Comparison of ENCODE assay signal across 22 cellular contexts in genomic region chr3:127720985-127721384, GRCh38. TPM values are rescaled to one million over a fixed set of nuclear protein-coding genes. Genes with fewer than 3 reads are reported as not detected.
DNase-seq lines count a peak whose midpoint lies in the region; ATAC-seq and TF ChIP-seq lines count a peak whose summit lies in the region.
"Had no signal": no experiment of that assay in that cellular context is flagged by ENCODE, and none has a peak within 500 bp of the region (broad histone marks: within the 10 kb centered on the region; RNA-seq: fewer than 3 reads in every experiment).

No MANE protein-coding gene starts in this region.

- no peaks in the 10 kb centered on the region for H3K36me3 Mint-ChIP-seq in activated CD8-positive, alpha-beta T cell treated with anti-CD3 and anti-CD28 coated beads for 36 hours (ENCODE audit: low read depth)
- H3K36me3 Mint-ChIP-seq: T-cell had no signal

- CTCF ChIA-PET in activated CD8-positive, alpha-beta T cell treated with anti-CD3 and anti-CD28 coated beads for 36 hours (lab: Charles Lee): no interaction called here

- ATAC-seq in left lung: peak; percentile 16
- no peak for ATAC-seq in activated CD8-positive, alpha-beta T cell treated with anti-CD3 and anti-CD28 coated beads for 36 hours
- ATAC-seq: T-cell had no signal

- H3K4me1 ChIP-seq in left lung (peaks cover 22 to 23% of the 10 kb centered on the region in 2 donors), stomach smooth muscle (ENCODE audit: control insufficient read depth, insufficient read depth, low read length) (peaks cover 47% of the 10 kb centered on the region)

- no peak for TF ChIP-seq CTCF in left lung (IDR thresholded peaks at IDR 0.05)
- no peak for TF ChIP-seq CTCF in activated CD8-positive, alpha-beta T cell treated with anti-CD3 and anti-CD28 coated beads for 36 hours (IDR thresholded peaks at IDR 0.05)

- H3K27ac ChIP-seq in left lung: no peak overlapping the region
- peak overlapping the region; percentile 1 for H3K27ac ChIP-seq in stomach smooth muscle (ENCODE audit: low read length)
- H3K27ac ChIP-seq: 22Rv1 had no signal

- POLR2A ChIA-PET in activated CD8-positive, alpha-beta T cell treated with anti-CD3 and anti-CD28 coated beads for 36 hours (lab: Charles Lee): interaction anchor here (0.8 kb wide), 1 partner anchor 19 kb away, joined by 3 read pairs; no protein-coding TSS in a partner anchor

- no peaks in the 10 kb centered on the region for H3K27me3 ChIP-seq in left lung
- H3K27me3 ChIP-seq in stomach smooth muscle (ENCODE audit: control insufficient read depth in 1 of 2, insufficient read depth in 2 of 2, low read length in 2 of 2): no peaks in the 10 kb centered on the region

- intact Hi-C loops in left lung (cut with DNase I): no loop called here
- intact Hi-C loops in activated CD8-positive, alpha-beta T cell treated with anti-CD3 and anti-CD28 coated beads for 36 hours (cut with micrococcal nuclease): no loop called here

- no peak overlapping the region for H3K27ac Mint-ChIP-seq in activated CD8-positive, alpha-beta T cell treated with anti-CD3 and anti-CD28 coated beads for 36 hours
- H3K27ac Mint-ChIP-seq: HFFc6, T-cell had no signal

- H3K27me3 Mint-ChIP-seq in activated CD8-positive, alpha-beta T cell treated with anti-CD3 and anti-CD28 coated beads for 36 hours: peaks cover 6% of the 10 kb centered on the region

- no peaks in the 10 kb centered on the region for H3K9me3 ChIP-seq in left lung
- H3K9me3 ChIP-seq in stomach smooth muscle (ENCODE audit: control insufficient read depth in 2 of 2, low read length in 2 of 2): no peaks in the 10 kb centered on the region
- H3K9me3 ChIP-seq: SK-N-SH had no signal

- H3K9ac ChIP-seq in stomach smooth muscle (ENCODE audit: low read length in 2 of 2): no peak overlapping the region
- H3K9ac ChIP-seq: SK-N-SH had no signal

- H3K9me3 Mint-ChIP-seq in activated CD8-positive, alpha-beta T cell treated with anti-CD3 and anti-CD28 coated beads for 36 hours: no peaks in the 10 kb centered on the region
- H3K9me3 Mint-ChIP-seq: HFFc6, T-cell had no signal

- H3K4me3 Mint-ChIP-seq in activated CD8-positive, alpha-beta T cell treated with anti-CD3 and anti-CD28 coated beads for 36 hours: no peak overlapping the region
- H3K4me3 Mint-ChIP-seq: HFFc6, T-cell had no signal

- H3K36me3 ChIP-seq in left lung: peaks cover 0 to 33% of the 10 kb centered on the region in 2 donors
- H3K36me3 ChIP-seq in stomach smooth muscle (ENCODE audit: control insufficient read depth in 2 of 2, insufficient read depth in 2 of 2, low read length in 2 of 2): peaks cover 0 to 13% of the 10 kb centered on the region in 2 donors

- no peak overlapping the region for H3K4me3 ChIP-seq in left lung
- H3K4me3 ChIP-seq in stomach smooth muscle (ENCODE audit: low read length in 2 of 2): no peak overlapping the region

- DNase-seq in NCI-H2081 (lab: John Stamatoyannopoulos, UW): peak; percentile 17 to 50
- DNase-seq in NCI-H2081 treated with DMSO at 0.1 percent for 48 hours (lab: John Stamatoyannopoulos, UW): no peak
- peak; percentile 19 to 80 for DNase-seq in NCI-H446 (lab: John Stamatoyannopoulos, UW)
- no peak for DNase-seq in left lung
- DNase-seq in GM19240 (ENCODE audit: insufficient read length, low spot score): no peak
- no peak for DNase-seq in activated CD8-positive, alpha-beta T cell treated with anti-CD3 and anti-CD28 coated beads for 36 hours
- DNase-seq in HT-29 (ENCODE audit: low spot score): no peak
- DNase-seq: COR-L47, DMS153, EL, HFFc6, IMR-90, NCI-H1436, NCI-H1930, NCI-H510A, NCI-H748 treated with DMSO at 0.1 percent for 48 hours, OCI-M1, SHP77 treated with DMSO at 0.1 percent for 48 hours, SK-N-SH, T-cell had no signal

- no peaks in the 10 kb centered on the region for H3K4me1 Mint-ChIP-seq in activated CD8-positive, alpha-beta T cell treated with anti-CD3 and anti-CD28 coated beads for 36 hours (ENCODE audit: low read depth)
- H3K4me1 Mint-ChIP-seq: T-cell had no signal

RNA-seq across cellular contexts. Expression of gene ABTB1, which starts 48.2 kb away (rescaled TPM):
- 10 to 100 TPM; 31.6 to 56.1 TPM for total RNA-seq in left lung
- 10 to 100 TPM in 1 of 2 experiments, 1 to 10 TPM in 1; 9.7 to 10.6 TPM for total RNA-seq in activated CD8-positive, alpha-beta T cell treated with anti-CD3 and anti-CD28 coated beads for 36 hours
- 5.5 and 10.1 TPM in 2 replicates for total RNA-seq in HT-29 (2014; rRNA removed; shearing (Covaris generic))

Comparison
In these comparisons a context has a peak if more than half of its experiments do, and no peak if none do; other contexts are left out.
1. DNase-seq: peak in NCI-H2081 (2 of 2) and NCI-H446 (2 of 2); none in NCI-H2081 treated with DMSO at 0.1 percent for 48 hours (single experiment), left lung (0 of 2), GM19240 (single experiment), activated CD8-positive, alpha-beta T cell treated with anti-CD3 and anti-CD28 coated beads for 36 hours (single experiment) and HT-29 (single experiment).